20 cellular contexts compared by ENCODE assay signal in genomic region chr4:108484187-108484586, GRCh38.
DNase-seq lines count a peak whose midpoint lies in the region; ATAC-seq and TF ChIP-seq lines count a peak whose summit lies in the region.
"Had no signal": no experiment of that assay in that cellular context is flagged by ENCODE, and none has a peak within 500 bp of the region (broad histone marks: within the 10 kb centered on the region; RNA-seq: fewer than 3 reads in every experiment).

No MANE protein-coding gene starts in this region.

- peaks cover 18 to 26% of the 10 kb centered on the region in 2 donors for H3K4me1 Mint-ChIP-seq in natural killer cell treated with Interleukin-12 subunit alpha and Interleukin-12 subunit beta and Interleukin-15 and Interleukin-18, amount 100 ng/mL, for 72 hours (ENCODE audit: low read depth in 2 of 2)
- H3K4me1 Mint-ChIP-seq in natural killer cell: peaks cover 19 to 24% of the 10 kb centered on the region in 2 donors
- peaks cover 37% of the 10 kb centered on the region for H3K4me1 Mint-ChIP-seq in activated naive CD8-positive, alpha-beta T cell treated with anti-CD3 and anti-CD28 coated beads for 36 hours
- H3K4me1 Mint-ChIP-seq: activated B cell treated with CpG ODN at 0.5 μM for 24 hours; stimulated activated memory B cell treated with anti-CD40 and anti-IgM and Interleukin-4, amounts not matched to agents 10 μg/mL and 1 μg/mL and 100 μg/mL, for 72 hours had no signal

- H3K27me3 Mint-ChIP-seq in natural killer cell treated with Interleukin-12 subunit alpha and Interleukin-12 subunit beta and Interleukin-15 and Interleukin-18, amount 100 ng/mL, for 72 hours: peaks cover 5 to 12% of the 10 kb centered on the region in 2 donors
- peaks cover under 1 to 2% of the 10 kb centered on the region in 2 donors for H3K27me3 Mint-ChIP-seq in natural killer cell (ENCODE audit: low read depth in 2 of 2)
- no peaks in the 10 kb centered on the region for H3K27me3 Mint-ChIP-seq in activated naive CD8-positive, alpha-beta T cell treated with anti-CD3 and anti-CD28 coated beads for 36 hours
- H3K27me3 Mint-ChIP-seq: activated B cell treated with CpG ODN at 0.5 μM for 24 hours; stimulated activated memory B cell treated with anti-CD40 and anti-IgM and Interleukin-4, amounts not matched to agents 10 μg/mL and 1 μg/mL and 100 μg/mL, for 72 hours had no signal

- H3K27ac Mint-ChIP-seq in natural killer cell treated with Interleukin-12 subunit alpha and Interleukin-12 subunit beta and Interleukin-15 and Interleukin-18, amount 100 ng/mL, for 72 hours: peak overlapping the region in 1 of 2 donors; percentile 1
- no peak overlapping the region for H3K27ac Mint-ChIP-seq in natural killer cell
- H3K27ac Mint-ChIP-seq in activated naive CD8-positive, alpha-beta T cell treated with anti-CD3 and anti-CD28 coated beads for 36 hours: peak overlapping the region; percentile 88
- H3K27ac Mint-ChIP-seq: activated B cell treated with CpG ODN at 0.5 μM for 24 hours; stimulated activated memory B cell treated with anti-CD40 and anti-IgM and Interleukin-4, amounts not matched to agents 10 μg/mL and 1 μg/mL and 100 μg/mL, for 72 hours had no signal

- H3K4me3 Mint-ChIP-seq in natural killer cell treated with Interleukin-12 subunit alpha and Interleukin-12 subunit beta and Interleukin-15 and Interleukin-18, amount 100 ng/mL, for 72 hours: peak overlapping the region; percentile 55
- H3K4me3 Mint-ChIP-seq in natural killer cell: no peak overlapping the region
- H3K4me3 Mint-ChIP-seq in activated naive CD8-positive, alpha-beta T cell treated with anti-CD3 and anti-CD28 coated beads for 36 hours: peak overlapping the region; percentile 42
- H3K4me3 Mint-ChIP-seq: activated B cell treated with CpG ODN at 0.5 μM for 24 hours; stimulated activated memory B cell treated with anti-CD40 and anti-IgM and Interleukin-4, amounts not matched to agents 10 μg/mL and 1 μg/mL and 100 μg/mL, for 72 hours had no signal

- ATAC-seq in natural killer cell treated with Interleukin-12 subunit alpha and Interleukin-12 subunit beta and Interleukin-15 and Interleukin-18, amount 100 ng/mL, for 72 hours: no peak
- no peak for ATAC-seq in natural killer cell
- ATAC-seq: effector memory CD8-positive, alpha-beta T cell; esophagus mucosa; gastrocnemius medialis; stimulated activated memory B cell treated with anti-CD40 and anti-IgM and Interleukin-4, amounts not matched to agents 10 μg/mL and 1 μg/mL and 100 μg/mL, for 72 hours had no signal

- no peaks in the 10 kb centered on the region for H3K36me3 Mint-ChIP-seq in natural killer cell treated with Interleukin-12 subunit alpha and Interleukin-12 subunit beta and Interleukin-15 and Interleukin-18, amount 100 ng/mL, for 72 hours
- no peaks in the 10 kb centered on the region for H3K36me3 Mint-ChIP-seq in natural killer cell
- no peaks in the 10 kb centered on the region for H3K36me3 Mint-ChIP-seq in activated naive CD8-positive, alpha-beta T cell treated with anti-CD3 and anti-CD28 coated beads for 36 hours
- H3K36me3 Mint-ChIP-seq: stimulated activated memory B cell treated with anti-CD40 and anti-IgM and Interleukin-4, amounts not matched to agents 10 μg/mL and 1 μg/mL and 100 μg/mL, for 72 hours had no signal

- TF ChIP-seq CTCF in natural killer cell (IDR thresholded peaks at IDR 0.05): no peak

- no peaks in the 10 kb centered on the region for H3K9me3 Mint-ChIP-seq in natural killer cell treated with Interleukin-12 subunit alpha and Interleukin-12 subunit beta and Interleukin-15 and Interleukin-18, amount 100 ng/mL, for 72 hours
- no peaks in the 10 kb centered on the region for H3K9me3 Mint-ChIP-seq in natural killer cell
- H3K9me3 Mint-ChIP-seq in activated naive CD8-positive, alpha-beta T cell treated with anti-CD3 and anti-CD28 coated beads for 36 hours: no peaks in the 10 kb centered on the region
- H3K9me3 Mint-ChIP-seq: activated B cell treated with CpG ODN at 0.5 μM for 24 hours; effector memory CD8-positive, alpha-beta T cell; stimulated activated memory B cell treated with anti-CD40 and anti-IgM and Interleukin-4, amounts not matched to agents 10 μg/mL and 1 μg/mL and 100 μg/mL, for 72 hours had no signal

- DNase-seq in natural killer cell treated with Interleukin-12 subunit alpha and Interleukin-12 subunit beta and Interleukin-15 and Interleukin-18, amount 100 ng/mL, for 72 hours (ENCODE audit: low spot score): no peak
- DNase-seq in natural killer cell: no peak
- peak; percentile 25 for DNase-seq in LHCN-M2 (ENCODE audit: low read depth)
- DNase-seq in activated naive CD8-positive, alpha-beta T cell treated with anti-CD3 and anti-CD28 coated beads for 36 hours: no peak
- no peak for DNase-seq in C1 segment of cervical spinal cord (lab: John Stamatoyannopoulos, UW)
- no peak for DNase-seq in Ammon's horn (ENCODE audit: low spot score)
- no peak for DNase-seq in LoVo (ENCODE audit: low spot score)
- DNase-seq: activated B cell treated with CpG ODN at 0.5 μM for 24 hours; activated gamma-delta T cell treated with Interleukin-2 at 50 U/mL for 16 hours; DMS79; effector memory CD8-positive, alpha-beta T cell; gastrocnemius medialis; MV-4-11; NCI-H1694 treated with DMSO at 0.1 percent for 48 hours; nucleus accumbens; OCI-M1; small intestine; stimulated activated CD4-positive, alpha-beta T cell treated with anti-CD3 and anti-CD28 coated beads, Interleukin-2, amount 100 ng/mL, for 24 hours had no signal

- intact Hi-C loops in natural killer cell (cut with micrococcal nuclease): no loop called here
